ENCODE assay signal across 23 cellular contexts in genomic region chr18:25058520-25058919, GRCh38.
DNase-seq lines count a peak whose midpoint lies in the region; ATAC-seq and TF ChIP-seq lines count a peak whose summit lies in the region.
"Had no signal": no experiment of that assay in that cellular context is flagged by ENCODE, and none has a peak within 500 bp of the region (broad histone marks: within the 10 kb centered on the region; RNA-seq: fewer than 3 reads in every experiment).

No MANE protein-coding gene starts in this region.

- H3K4me3 ChIP-seq in mesendoderm (ENCODE audit: low read length) (no peak overlapping the region), WERI-Rb-1 (ENCODE audit: low read depth, low read length) (no peak overlapping the region)
- H3K4me3 ChIP-seq: prostate gland, testis had no signal

- H4K5ac ChIP-seq in mesendoderm (ENCODE audit: low read length), result no peak overlapping the region

- H3K27ac ChIP-seq in mesendoderm (ENCODE audit: low read depth, low read length) (no peak overlapping the region), WERI-Rb-1 (no peak overlapping the region)
- H3K27ac ChIP-seq: HL-60, prostate gland, testis had no signal

- in situ Hi-C loops in KBM-7 (cut with MboI; ENCODE audit: low pct_unique_long_range_greater_than_20kb, low sequenced_read_pairs), result no loop called here

- CTCF ChIA-PET in Calu3 (lab: Charles Lee) (no interaction called here), WTC11 (lab: Charles Lee) (no interaction called here)

- H3K4me3 Mint-ChIP-seq in Calu3 (ENCODE audit: low read depth, unreplicated experiment) (no peak overlapping the region), WTC11 (no peak overlapping the region)
- H3K4me3 Mint-ChIP-seq: activated T-cell treated with anti-CD3 and anti-CD28 coated beads, Interleukin-2, amount 50 U/mL, for 4 hours; CD4-positive, CD25-positive, alpha-beta regulatory T cell; neural crest cell had no signal

- no peak overlapping the region for H3K9ac ChIP-seq in mesendoderm (ENCODE audit: low read length)

- no peak overlapping the region for H2BK15ac ChIP-seq in mesendoderm (replicated peaks; ENCODE audit: low read depth)

- H3K79me1 ChIP-seq in mesendoderm (ENCODE audit: low read length), result no peaks in the 10 kb centered on the region

- no peak overlapping the region for H3K18ac ChIP-seq in mesendoderm (ENCODE audit: low read length)

- no peak for TF ChIP-seq CTCF in Calu3 (IDR thresholded peaks at IDR 0.05; ENCODE audit: unreplicated experiment)
- no peak for TF ChIP-seq CTCF in WTC11 (IDR thresholded peaks at IDR 0.05)
- no peak for TF ChIP-seq CTCF in WERI-Rb-1 (IDR thresholded peaks at IDR 0.05; ENCODE audit: low read depth, low read length)

- H2BK5ac ChIP-seq in mesendoderm (ENCODE audit: low read length), result no peak overlapping the region

- no peaks in the 10 kb centered on the region for H3K4me1 ChIP-seq in mesendoderm (ENCODE audit: control insufficient read depth, low read depth, low read length)
- H3K4me1 ChIP-seq: prostate gland, testis had no signal

- peak; percentile 84 for ATAC-seq in WTC11
- no peak for ATAC-seq in GM21528 (IDR thresholded peaks at IDR 0.05; ENCODE audit: low FRiP score, unreplicated experiment)
- ATAC-seq in HG02938 (IDR thresholded peaks at IDR 0.05; ENCODE audit: unreplicated experiment), result no peak
- ATAC-seq: activated T-cell treated with anti-CD3 and anti-CD28 coated beads, Interleukin-2, amount 50 U/mL, for 4 hours; Right ventricle myocardium inferior had no signal

- BruUV-seq in Calu3 (replicated peaks; lab: Mats Ljungman, UMichigan), result no TSS peak

- H3K36me3 Mint-ChIP-seq in Calu3 (ENCODE audit: insufficient read depth, unreplicated experiment) (no peaks in the 10 kb centered on the region), WTC11 (no peaks in the 10 kb centered on the region)
- H3K36me3 Mint-ChIP-seq: CD4-positive, CD25-positive, alpha-beta regulatory T cell had no signal

- peaks cover 5% of the 10 kb centered on the region for H3K27me3 Mint-ChIP-seq in Calu3 (ENCODE audit: unreplicated experiment)
- peaks cover 8% of the 10 kb centered on the region; the same call in 1 of the 2 replicates for H3K27me3 Mint-ChIP-seq in WTC11 (ENCODE audit: low read depth)
- H3K27me3 Mint-ChIP-seq: CD4-positive, CD25-positive, alpha-beta regulatory T cell had no signal

- H3K27me3 ChIP-seq in mesendoderm (ENCODE audit: insufficient read depth, low read length, poor library complexity) (peaks cover under 1% of the 10 kb centered on the region), WERI-Rb-1 (ENCODE audit: insufficient read depth, low read depth, severe bottlenecking) (peaks cover 7% of the 10 kb centered on the region)
- H3K27me3 ChIP-seq: testis had no signal

- no peak overlapping the region for H2BK120ac ChIP-seq in mesendoderm (ENCODE audit: low read depth, low read length)

- H3K56ac ChIP-seq in mesendoderm (ENCODE audit: low read length), result no peak overlapping the region

- intact Hi-C loops in Calu3 (cut with micrococcal nuclease; ENCODE audit: unreplicated experiment), result no loop called here

- no peaks in the 10 kb centered on the region for H3K9me3 Mint-ChIP-seq in Calu3 (ENCODE audit: low read depth, unreplicated experiment)
- no peaks in the 10 kb centered on the region for H3K9me3 Mint-ChIP-seq in WTC11
- H3K9me3 Mint-ChIP-seq: activated T-cell treated with anti-CD3 and anti-CD28 coated beads, Interleukin-2, amount 50 U/mL, for 4 hours; neural crest cell had no signal

- no CpG with 5 or more reads among the region's 5 CpGs for WGBS in mesendoderm (ENCODE audit: extremely low coverage, insufficient coverage, low lambda C conversion rate)

- H3K27ac Mint-ChIP-seq in Calu3 (ENCODE audit: unreplicated experiment) (no peak overlapping the region), WTC11 (no peak overlapping the region)
- H3K27ac Mint-ChIP-seq: CD4-positive, CD25-positive, alpha-beta regulatory T cell had no signal

- DNase-seq in Calu3 (peak; percentile 4), KBM-7 (peak; percentile 9), WTC11 (ENCODE audit: low spot score) (peak; percentile 28), mesendoderm (peak; percentile 35), mesenteric fat pad (ENCODE audit: low spot score) (no peak), WERI-Rb-1 (no peak)
- DNase-seq: activated CD4-positive, alpha-beta T cell treated with anti-CD3 and anti-CD28 coated beads for 1 hour; activated naive CD4-positive, alpha-beta T cell; activated T-cell treated with anti-CD3 and anti-CD28 coated beads, Interleukin-2, amount 50 U/mL, for 4 hours; CD4-positive, CD25-positive, alpha-beta regulatory T cell; DMS153; glutamatergic neuron; IMR-90; NCI-H1436 treated with DMSO at 0.1 percent for 48 hours; NCI-H524; stimulated activated CD4-positive, alpha-beta T cell treated with anti-CD3 and anti-CD28 coated beads, Interleukin-1b, Interleukin-23, amount 100 ng/mL, for 48 hours; testis had no signal

- H3K4me2 ChIP-seq in mesendoderm (ENCODE audit: low read length), result no peak overlapping the region

- no peak overlapping the region for H3K4ac ChIP-seq in mesendoderm (ENCODE audit: low read depth, low read length)

- POLR2A ChIA-PET in WTC11 (lab: Charles Lee), result no interaction called here

- no peak overlapping the region for H4K8ac ChIP-seq in mesendoderm (ENCODE audit: low read depth, low read length)

- H3K4me1 Mint-ChIP-seq in Calu3 (ENCODE audit: low read depth, unreplicated experiment), result no peaks in the 10 kb centered on the region
- H3K4me1 Mint-ChIP-seq in WTC11, result no peaks in the 10 kb centered on the region
- H3K4me1 Mint-ChIP-seq: CD4-positive, CD25-positive, alpha-beta regulatory T cell had no signal

- no peak overlapping the region for H2AK5ac ChIP-seq in mesendoderm (ENCODE audit: low read length)

- H3K79me2 ChIP-seq in mesendoderm (ENCODE audit: control insufficient read depth, insufficient read depth, low read length), result no peaks in the 10 kb centered on the region

- no peaks in the 10 kb centered on the region for H3K9me3 ChIP-seq in WERI-Rb-1 (ENCODE audit: severe bottlenecking)
- H3K9me3 ChIP-seq: prostate gland, testis had no signal

- H3K23ac ChIP-seq in mesendoderm (ENCODE audit: low read length), result no peak overlapping the region

- no peaks in the 10 kb centered on the region for H3K36me3 ChIP-seq in mesendoderm (ENCODE audit: control insufficient read depth, insufficient read depth, low read length)
- no peaks in the 10 kb centered on the region for H3K36me3 ChIP-seq in WERI-Rb-1
- H3K36me3 ChIP-seq: prostate gland had no signal

TF ChIP-seq in WTC11, 78 proteins besides CTCF, POLR2A, EP300 and RAD21:
- TF ChIP-seq ZNF671 (CRISPR knock-in tag; IDR thresholded peaks at IDR 0.05), result no peak
- TF ChIP-seq USF2 (CRISPR knock-in tag; IDR thresholded peaks at IDR 0.05), result peak; percentile 47

Comparison
In these comparisons a context has a peak if more than half of its experiments do, and no peak if none do; other contexts are left out.
1. DNase-seq: peak in Calu3 (single experiment), KBM-7 (single experiment), WTC11 (single experiment) and mesendoderm (single experiment); none in mesenteric fat pad (single experiment) and WERI-Rb-1 (single experiment).